ENCODE assay signal across 26 cellular contexts in the genomic region with DNA sequence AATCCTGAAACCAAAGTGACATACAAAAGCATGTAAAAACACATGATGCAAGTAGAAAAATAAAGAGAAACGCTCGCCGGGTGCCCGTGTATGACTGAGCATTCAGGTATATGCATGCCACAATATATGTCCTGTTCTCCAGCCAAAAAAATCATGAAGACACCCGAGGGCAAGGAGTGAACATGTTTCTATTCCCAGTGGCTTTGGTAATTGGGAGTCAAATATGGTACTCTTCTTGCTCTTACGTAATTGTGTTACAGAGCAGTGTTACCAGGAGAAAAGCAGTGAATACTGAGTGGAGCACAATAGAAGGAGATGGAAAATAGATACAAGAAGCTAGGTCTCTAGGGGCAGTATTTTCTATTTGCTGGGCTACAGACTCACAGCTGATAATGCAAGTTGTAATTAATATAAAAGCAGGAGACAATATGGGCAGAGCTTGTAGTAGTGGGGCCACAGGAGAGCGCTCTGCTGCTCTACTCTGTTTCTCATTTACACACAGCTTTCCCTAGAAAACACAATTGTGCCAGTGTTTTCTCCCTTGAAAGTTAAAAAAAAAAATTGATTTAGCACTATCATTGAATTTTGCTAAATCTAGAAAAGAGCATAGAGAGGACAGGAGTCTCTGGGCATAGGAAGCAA. TPM values are rescaled to one million over a fixed set of nuclear protein-coding genes. Genes with fewer than 3 reads are reported as not detected.
DNase-seq lines count a peak whose midpoint lies in the region; ATAC-seq and TF ChIP-seq lines count a peak whose summit lies in the region.
"Had no signal": no experiment of that assay in that cellular context is flagged by ENCODE, and none has a peak within 500 bp of the region (broad histone marks: within the 10 kb centered on the region; RNA-seq: fewer than 3 reads in every experiment).

No MANE protein-coding gene starts in this region.

- H2BK120ac ChIP-seq in trophoblast cell (ENCODE audit: insufficient read depth, low read length, poor library complexity), result no peak overlapping the region

- WGBS in esophagus muscularis mucosa, result 72% methylated on average over 7 of the region's 7 CpGs
- WGBS in trophoblast cell (ENCODE audit: extremely low coverage, insufficient coverage, insufficient read length), result no CpG with 5 or more reads among the region's 7 CpGs

- no peak overlapping the region for H2BK12ac ChIP-seq in trophoblast cell (ENCODE audit: low read length)

- in situ Hi-C loops in SK-MEL-5 (cut with HindIII; ENCODE audit: low pct_unique_long_range_greater_than_20kb, low sequenced_read_pairs), result no loop called here

- no peaks in the 10 kb centered on the region for H3K4me1 Mint-ChIP-seq in activated naive CD4-positive, alpha-beta T cell treated with anti-CD3 and anti-CD28 coated beads for 36 hours (ENCODE audit: low read depth)
- H3K4me1 Mint-ChIP-seq: stimulated activated naive CD8-positive, alpha-beta T cell treated with anti-CD3 and anti-CD28 coated beads, Interleukin-15, amount 100 ng/mL, for 72 hours had no signal

- no peak overlapping the region for H2AFZ ChIP-seq in trophoblast cell (ENCODE audit: insufficient read depth, low read length, poor library complexity)
- H2AFZ ChIP-seq: GM23338, hepatocyte had no signal

- H3K9me3 ChIP-seq in BLaER1 (no peaks in the 10 kb centered on the region), esophagus muscularis mucosa (no peaks in the 10 kb centered on the region), trophoblast cell (ENCODE audit: insufficient read depth, low read depth, low read length) (no peaks in the 10 kb centered on the region)
- H3K9me3 ChIP-seq: BLaER1 treated with 17β-estradiol and CSF1 and Interleukin-3, amounts not matched to agents 10 nM and 100 nM; Caco-2; lower lobe of right lung had no signal

- H3K4me3 Mint-ChIP-seq in activated naive CD4-positive, alpha-beta T cell treated with anti-CD3 and anti-CD28 coated beads for 36 hours, result no peak overlapping the region
- H3K4me3 Mint-ChIP-seq: activated CD4-positive, alpha-beta memory T cell treated with anti-CD3 and anti-CD28 coated beads for 36 hours; GM23338; stimulated activated naive CD8-positive, alpha-beta T cell treated with anti-CD3 and anti-CD28 coated beads, Interleukin-15, amount 100 ng/mL, for 72 hours had no signal

- no peak for TF ChIP-seq EP300 in esophagus muscularis mucosa (IDR thresholded peaks at IDR 0.05)

- no peaks in the 10 kb centered on the region for H3K79me2 ChIP-seq in trophoblast cell (ENCODE audit: control insufficient read depth, insufficient read depth, low read length, poor library complexity)

- peak; percentile 92 for DNase-seq in SK-MEL-5 (ENCODE audit: low read depth, low spot score)
- no peak for DNase-seq in esophagus muscularis mucosa (ENCODE audit: extremely low spot score)
- peak; percentile 45 to 65 for DNase-seq in trophoblast cell
- no peak for DNase-seq in activated naive CD4-positive, alpha-beta T cell treated with anti-CD3 and anti-CD28 coated beads for 36 hours
- no peak for DNase-seq in stimulated activated CD4-positive, alpha-beta T cell treated with anti-CD3 and anti-CD28 coated beads, Interleukin-2, amount 100 ng/mL, for 24 hours
- no peak for DNase-seq in HPDE6-E6E7 (ENCODE audit: extremely low spot score)
- DNase-seq: ACHN; activated CD4-positive, alpha-beta memory T cell treated with anti-CD3 and anti-CD28 coated beads for 36 hours; activated CD4-positive, CD25-positive, alpha-beta regulatory T cell; activated gamma-delta T cell; Caco-2; cortex of kidney; DND-41; lower lobe of right lung; NCI-H1048; NCI-H2081 treated with DMSO at 0.1 percent for 48 hours; NCI-H524; retina; stimulated activated naive CD8-positive, alpha-beta T cell treated with anti-CD3 and anti-CD28 coated beads, Interleukin-15, amount 100 ng/mL, for 72 hours; SW 1271 had no signal

- H3K79me1 ChIP-seq in trophoblast cell (ENCODE audit: low read length), result peaks cover 3% of the 10 kb centered on the region

- peaks cover 11% of the 10 kb centered on the region for H3K4me1 ChIP-seq in BLaER1
- peaks cover 41 to 92% (median 87%) of the 10 kb centered on the region in 4 donors for H3K4me1 ChIP-seq in esophagus muscularis mucosa
- peaks cover 2 to 7% of the 10 kb centered on the region in 2 experiments for H3K4me1 ChIP-seq in trophoblast cell (ENCODE audit: control insufficient read depth in 1 of 2, insufficient read depth in 2 of 2, low read length in 2 of 2)

- no peak for TF ChIP-seq CTCF in esophagus muscularis mucosa (IDR thresholded peaks at IDR 0.05)

- no peak overlapping the region for H4K91ac ChIP-seq in trophoblast cell (ENCODE audit: low read depth, low read length)

- no peaks in the 10 kb centered on the region for H4K20me1 ChIP-seq in BLaER1
- H4K20me1 ChIP-seq: BLaER1 treated with 17β-estradiol and CSF1 and Interleukin-3, amounts not matched to agents 10 nM and 100 nM had no signal

- H3K4me2 ChIP-seq in BLaER1 (peak overlapping the region; percentile 34; the same call in 1 of the 2 replicates), trophoblast cell (ENCODE audit: low read length) (no peak overlapping the region)
- H3K4me2 ChIP-seq: GM23338, hepatocyte had no signal

- H4K12ac ChIP-seq in trophoblast cell (ENCODE audit: low read depth, low read length), result no peak overlapping the region

- peaks cover 34% of the 10 kb centered on the region for H3K27me3 Mint-ChIP-seq in activated naive CD4-positive, alpha-beta T cell treated with anti-CD3 and anti-CD28 coated beads for 36 hours (ENCODE audit: low read depth)

- no peaks in the 10 kb centered on the region for H3K27me3 ChIP-seq in BLaER1
- no peaks in the 10 kb centered on the region for H3K27me3 ChIP-seq in esophagus muscularis mucosa
- H3K27me3 ChIP-seq in trophoblast cell (ENCODE audit: insufficient read depth, low read length), result no peaks in the 10 kb centered on the region
- H3K27me3 ChIP-seq: BLaER1 treated with 17β-estradiol and CSF1 and Interleukin-3, amounts not matched to agents 10 nM and 100 nM had no signal

- H3K36me3 ChIP-seq in BLaER1, result no peaks in the 10 kb centered on the region
- H3K36me3 ChIP-seq in esophagus muscularis mucosa, result peaks cover 0 to 12% (median 10%) of the 10 kb centered on the region in 4 donors
- H3K36me3 ChIP-seq in trophoblast cell (ENCODE audit: control insufficient read depth in 1 of 2, insufficient read depth in 2 of 2, low read length in 2 of 2), result no peaks in the 10 kb centered on the region
- H3K36me3 ChIP-seq: BLaER1 treated with 17β-estradiol and CSF1 and Interleukin-3, amounts not matched to agents 10 nM and 100 nM had no signal

- no peak for TF ChIP-seq POLR2A in esophagus muscularis mucosa (IDR thresholded peaks at IDR 0.05; ENCODE audit: low read depth)

- no peak overlapping the region for H4K8ac ChIP-seq in trophoblast cell (ENCODE audit: low read depth, low read length)

- no peak overlapping the region for H3K18ac ChIP-seq in trophoblast cell (ENCODE audit: low read length)

- H3K23ac ChIP-seq in trophoblast cell (ENCODE audit: low read length), result no peak overlapping the region

- H3K9me3 Mint-ChIP-seq in activated naive CD4-positive, alpha-beta T cell treated with anti-CD3 and anti-CD28 coated beads for 36 hours, result no peaks in the 10 kb centered on the region
- H3K9me3 Mint-ChIP-seq: activated CD4-positive, alpha-beta memory T cell treated with anti-CD3 and anti-CD28 coated beads for 36 hours; GM23338; stimulated activated naive CD8-positive, alpha-beta T cell treated with anti-CD3 and anti-CD28 coated beads, Interleukin-15, amount 100 ng/mL, for 72 hours had no signal

- no peak for ATAC-seq in GM18858 (IDR thresholded peaks at IDR 0.05; ENCODE audit: unreplicated experiment)
- ATAC-seq: GM23338; lower lobe of right lung; stimulated activated naive CD8-positive, alpha-beta T cell treated with anti-CD3 and anti-CD28 coated beads, Interleukin-15, amount 100 ng/mL, for 72 hours had no signal

- H3K9ac ChIP-seq in BLaER1, result no peak overlapping the region
- no peak overlapping the region for H3K9ac ChIP-seq in trophoblast cell (ENCODE audit: low read length)
- H3K9ac ChIP-seq: BLaER1 treated with 17β-estradiol and CSF1 and Interleukin-3, amounts not matched to agents 10 nM and 100 nM had no signal

- no peak overlapping the region for H2BK5ac ChIP-seq in trophoblast cell (ENCODE audit: low read depth, low read length, poor library complexity)

- no peak overlapping the region for H2AK5ac ChIP-seq in trophoblast cell (ENCODE audit: low read length)

- H3K4me3 ChIP-seq in BLaER1 (no peak overlapping the region), esophagus muscularis mucosa (no peak overlapping the region), trophoblast cell (ENCODE audit: low read depth, low read length) (no peak overlapping the region)
- H3K4me3 ChIP-seq: BLaER1 treated with 17β-estradiol and CSF1 and Interleukin-3, amounts not matched to agents 10 nM and 100 nM; GM12878; GM23338; hepatocyte; lower lobe of right lung had no signal

- H3K4ac ChIP-seq in trophoblast cell (ENCODE audit: low read depth, low read length), result no peak overlapping the region

- no peak overlapping the region for H3K14ac ChIP-seq in trophoblast cell (ENCODE audit: low read length)

- H3K36me3 Mint-ChIP-seq in activated naive CD4-positive, alpha-beta T cell treated with anti-CD3 and anti-CD28 coated beads for 36 hours (ENCODE audit: low read depth), result no peaks in the 10 kb centered on the region
- H3K36me3 Mint-ChIP-seq: activated CD4-positive, alpha-beta memory T cell treated with anti-CD3 and anti-CD28 coated beads for 36 hours had no signal

- intact Hi-C loops in esophagus muscularis mucosa (cut with DNase I), result no loop called here
- intact Hi-C loops in activated naive CD4-positive, alpha-beta T cell treated with anti-CD3 and anti-CD28 coated beads for 36 hours (cut with micrococcal nuclease), result no loop called here

- H3K27ac ChIP-seq in BLaER1 (no peak overlapping the region), esophagus muscularis mucosa (replicated peaks in 1 of 4) (peak overlapping the region; percentile 50 to 95 (median 60)), trophoblast cell (ENCODE audit: low read depth, low read length) (no peak overlapping the region)
- H3K27ac ChIP-seq: BLaER1 treated with 17β-estradiol and CSF1 and Interleukin-3, amounts not matched to agents 10 nM and 100 nM; hepatocyte; lower lobe of right lung had no signal

- CTCF ChIA-PET in activated naive CD4-positive, alpha-beta T cell treated with anti-CD3 and anti-CD28 coated beads for 36 hours (lab: Charles Lee), result no interaction called here

- no peak overlapping the region for H3K27ac Mint-ChIP-seq in activated naive CD4-positive, alpha-beta T cell treated with anti-CD3 and anti-CD28 coated beads for 36 hours
- H3K27ac Mint-ChIP-seq: activated CD4-positive, alpha-beta memory T cell treated with anti-CD3 and anti-CD28 coated beads for 36 hours; GM23338; stimulated activated naive CD8-positive, alpha-beta T cell treated with anti-CD3 and anti-CD28 coated beads, Interleukin-15, amount 100 ng/mL, for 72 hours had no signal

RNA-seq across cellular contexts. Expression of a gene that starts 13.2 kb away (rescaled TPM):
- 28.5 and 29.4 TPM in 2 replicates for total RNA-seq in SK-MEL-5 (2014; rRNA removed; shearing (Covaris generic))
- 23.9 and 28.5 TPM in 2 replicates for polyA plus RNA-seq in SK-MEL-5 (2015; cell fraction: cytosol; rRNA removed)
- 39.2 and 46.3 TPM in 2 replicates for polyA plus RNA-seq in SK-MEL-5 (2015; cell fraction: nucleus; rRNA removed)
- total RNA-seq in esophagus muscularis mucosa, result 100 to 1,000 TPM in 1 of 4 donors, 10 to 100 TPM in 3; 53.8 to 106 (median 63.3) TPM
- polyA plus RNA-seq in trophoblast cell (2013), result 12.3 and 13.1 TPM in 2 replicates
- total RNA-seq in activated naive CD4-positive, alpha-beta T cell treated with anti-CD3 and anti-CD28 coated beads for 36 hours, result not detected
- total RNA-seq: activated CD4-positive, alpha-beta memory T cell treated with anti-CD3 and anti-CD28 coated beads for 36 hours; GM23338 had no signal

Comparison
In these comparisons a context has a peak if more than half of its experiments do, and no peak if none do; other contexts are left out.
1. H3K27ac ChIP-seq: peak in esophagus muscularis mucosa (4 of 4); none in BLaER1 (single experiment) and trophoblast cell (single experiment).
2. DNase-seq: peak in SK-MEL-5 (single experiment) and trophoblast cell (2 of 2); none in esophagus muscularis mucosa (single experiment), activated naive CD4-positive, alpha-beta T cell treated with anti-CD3 and anti-CD28 coated beads for 36 hours (single experiment), stimulated activated CD4-positive, alpha-beta T cell treated with anti-CD3 and anti-CD28 coated beads, Interleukin-2, amount 100 ng/mL, for 24 hours (0 of 2) and HPDE6-E6E7 (single experiment).
3. RNA of a gene that starts 13.2 kb away (total RNA-seq): 53.8 to 106 TPM in esophagus muscularis mucosa and 28.5 to 29.4 TPM in SK-MEL-5; not detected in activated naive CD4-positive, alpha-beta T cell treated with anti-CD3 and anti-CD28 coated beads for 36 hours; every median in the first group is over 10 times any median in the second.